ENCODE assay signal across 16 cellular contexts in the genomic region with DNA sequence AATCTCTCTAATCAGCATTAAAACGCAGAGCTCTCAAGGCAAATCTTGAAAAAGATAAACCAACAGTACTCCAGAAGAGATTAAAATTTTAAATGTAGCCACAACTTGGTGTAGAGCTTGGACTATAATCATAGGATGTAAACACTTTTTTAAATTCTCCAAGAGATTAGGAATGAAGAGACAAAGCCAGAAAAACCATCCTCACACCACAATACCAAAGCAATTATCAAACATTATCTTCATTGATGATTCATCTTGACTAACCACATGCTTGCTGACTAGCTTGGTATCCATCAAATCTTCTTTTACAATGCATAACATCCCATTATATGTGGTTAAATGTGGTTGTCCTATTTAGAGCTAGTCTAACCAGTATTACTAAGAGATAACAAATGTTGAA.
A peak's percentile ranks its signal among the peaks of the same experiment; 100 is the strongest.
DNase-seq lines count a peak whose midpoint lies in the region; ATAC-seq and TF ChIP-seq lines count a peak whose summit lies in the region.
"Had no signal": no experiment of that assay in that cellular context is flagged by ENCODE, and none has a peak within 500 bp of the region (broad histone marks: within the 10 kb centered on the region; RNA-seq: fewer than 3 reads in every experiment).

No MANE protein-coding gene starts in this region.

- no peak for ATAC-seq in GM18505 (IDR thresholded peaks at IDR 0.05; ENCODE audit: unreplicated experiment)
- no peak for ATAC-seq in GM21390 (IDR thresholded peaks at IDR 0.05; ENCODE audit: unreplicated experiment)
- no peak for ATAC-seq in HG03457 (IDR thresholded peaks at IDR 0.05; ENCODE audit: unreplicated experiment)
- ATAC-seq: GM12878, pancreas had no signal

- TF ChIP-seq POLR2A in GM18505 (IDR thresholded peaks at IDR 0.05; ENCODE audit: borderline replicate concordance, extremely low read depth, insufficient read depth, insufficient read length): no peak

- TF ChIP-seq CTCF in AG04449 (IDR thresholded peaks at IDR 0.05; ENCODE audit: insufficient read depth, low read length, missing control alignments): no peak
- no peak for TF ChIP-seq CTCF in CD14-positive monocyte (IDR thresholded peaks at IDR 0.05)

- no peaks in the 10 kb centered on the region for H3K36me3 Mint-ChIP-seq in CD14-positive monocyte

- no peaks in the 10 kb centered on the region for H3K4me1 Mint-ChIP-seq in CD14-positive monocyte

- CTCF ChIA-PET in AG04449 (lab: Yijun Ruan, JAX): interaction anchor here (0.9 kb wide), 1 partner anchor 1732 kb away, joined by 3 read pairs; no protein-coding TSS in a partner anchor

- intact Hi-C loops in CD14-positive monocyte (cut with micrococcal nuclease): no loop called here

- POLR2A ChIA-PET in AG04449 (lab: Yijun Ruan, JAX): no interaction called here

- H3K4me3 Mint-ChIP-seq in CD14-positive monocyte: no peak overlapping the region

- H3K27me3 Mint-ChIP-seq in CD14-positive monocyte (ENCODE audit: low read depth in 3 of 3): no peaks in the 10 kb centered on the region

- DNase-seq in AG04449 (ENCODE audit: low read depth, low spot score) (peak; percentile 61), HPDE6-E6E7 (ENCODE audit: extremely low spot score) (peak; percentile 21), astrocyte of the hippocampus (ENCODE audit: low read depth, low spot score) (peak; percentile 32), hepatic stellate cell (ENCODE audit: low spot score) (peak; percentile 14), CD14-positive monocyte (ENCODE audit: low spot score) (no peak)
- DNase-seq: AML-193, colonic mucosa, DMS79, NCI-H510A, pancreas, substantia nigra had no signal

- H3K27ac Mint-ChIP-seq in CD14-positive monocyte: no peak overlapping the region

- H3K9me3 Mint-ChIP-seq in CD14-positive monocyte: peaks cover 0 to 9% (median 2%) of the 10 kb centered on the region in 7 donors

- H3K4me3 ChIP-seq in AG04449 (ENCODE audit: low read depth, low read length): no peak overlapping the region
- H3K4me3 ChIP-seq: colonic mucosa, esophagus muscularis mucosa, GM12878, pancreas had no signal
